In the genomic region with DNA sequence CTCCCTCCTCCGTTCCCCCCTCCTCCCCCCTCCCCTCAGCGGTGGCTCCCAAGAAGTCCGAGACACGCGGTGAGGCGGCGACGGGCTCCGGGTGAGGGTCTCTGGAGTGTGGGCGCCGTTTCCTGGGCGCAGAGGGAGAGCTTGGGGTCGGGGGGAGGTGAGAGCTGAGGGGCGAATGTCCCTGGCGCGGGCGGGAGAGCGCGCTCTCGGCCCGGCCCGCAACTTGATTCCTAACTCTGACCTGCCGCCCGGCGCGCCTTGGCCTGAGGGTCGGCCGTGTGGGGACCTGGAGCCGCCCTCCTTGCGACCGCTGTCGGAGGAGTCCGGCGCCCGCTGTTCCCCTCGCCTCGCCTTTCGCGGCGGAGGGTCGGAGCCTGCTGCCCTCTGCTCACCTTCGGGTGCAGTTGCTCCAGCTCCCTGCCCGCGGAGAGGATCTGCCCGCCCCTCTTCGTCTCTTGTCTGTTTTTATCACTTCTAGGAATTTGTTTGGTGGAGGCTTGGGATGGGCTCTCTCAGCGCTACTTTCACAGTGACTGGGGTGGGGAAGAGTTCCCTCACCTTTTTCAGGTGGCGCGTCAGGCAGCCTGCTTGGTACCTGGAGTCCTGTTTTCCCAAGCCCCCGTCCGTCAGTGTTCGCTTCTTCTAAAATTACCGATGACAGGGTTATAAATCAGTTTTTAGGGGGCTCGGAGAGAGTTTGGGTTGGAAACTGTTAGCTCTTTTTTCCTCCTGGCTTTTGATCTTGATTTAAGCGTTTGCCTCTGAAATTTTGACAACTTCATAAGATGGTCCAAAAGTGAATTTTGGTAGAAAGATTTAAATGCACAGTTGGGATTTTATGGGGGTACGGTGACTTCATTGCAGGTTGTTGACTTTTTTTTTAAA, we compare ENCODE assay signal across 8 cellular contexts. TPM values are rescaled to one million over a fixed set of nuclear protein-coding genes. Genes with fewer than 3 reads are reported as not detected.
DNase-seq lines count a peak whose midpoint lies in the region; TF ChIP-seq lines count a peak whose summit lies in the region.

No MANE protein-coding gene starts in this region.

- H3K27ac ChIP-seq in GM23248 = peak overlapping the region; percentile 96
- peak overlapping the region; percentile 54; the same call in 1 of the 2 replicates for H3K27ac ChIP-seq in Karpas-422 (ENCODE audit: low read length)
- peak overlapping the region; percentile 81 for H3K27ac ChIP-seq in neural cell (ENCODE audit: low read length)

- H2AFZ ChIP-seq in GM23248 (peak overlapping the region; percentile 79), Karpas-422 (ENCODE audit: low read length) (no peak overlapping the region), neural cell (ENCODE audit: low read depth, low read length) (peak overlapping the region; percentile 81)

- in situ Hi-C loops in GM23248 (cut with MboI) = no loop called here

- no peaks in the 10 kb centered on the region for H4K20me1 ChIP-seq in GM23248 (ENCODE audit: insufficient read depth)
- peaks cover 30% of the 10 kb centered on the region for H4K20me1 ChIP-seq in Karpas-422 (ENCODE audit: insufficient read depth, low read depth, low read length)
- no peaks in the 10 kb centered on the region for H4K20me1 ChIP-seq in neural cell (ENCODE audit: insufficient read depth)

- DNase-seq in NCI-H2081 (lab: John Stamatoyannopoulos, UW) = peak; percentile 25 to 57
- DNase-seq in NCI-H2081 treated with DMSO at 0.1 percent for 48 hours (lab: John Stamatoyannopoulos, UW) = no peak
- peak; percentile 65 for DNase-seq in GM23248
- peak; percentile 71 for DNase-seq in Karpas-422
- peak; percentile 23 for DNase-seq in activated CD4-positive, alpha-beta T cell treated with anti-CD3 and anti-CD28 coated beads, Interleukin-2, amount 50 U/mL, for 1 hour
- DNase-seq in fibroblast of gingiva (ENCODE audit: low read depth) = peak; percentile 21
- no peak for DNase-seq in effector CD8-positive, alpha-beta T cell (lab: John Stamatoyannopoulos, UW)

- H3K4me2 ChIP-seq in GM23248 (ENCODE audit: unreplicated experiment) (peak overlapping the region; percentile 95), Karpas-422 (ENCODE audit: low read depth, low read length, poor library complexity, severe bottlenecking) (peak overlapping the region; percentile 77), neural cell (ENCODE audit: low read length) (peak overlapping the region; percentile 42)

- H3K4me3 ChIP-seq in GM23248 (peak overlapping the region; percentile 89), Karpas-422 (ENCODE audit: low read length) (peak overlapping the region; percentile 91), neural cell (ENCODE audit: low read length) (peak overlapping the region; percentile 98)

- WGBS in GM23248 (ENCODE audit: low coverage in 1 of 2, low lambda C conversion rate in 2 of 2, missing lambda C conversion rate in 2 of 2), 2 experiments = 1 to 2% methylated on average over 40 to 56 of the region's 56 CpGs

- no peaks in the 10 kb centered on the region for H3K27me3 ChIP-seq in GM23248 (replicated peaks; ENCODE audit: insufficient read depth)
- no peaks in the 10 kb centered on the region for H3K27me3 ChIP-seq in Karpas-422 (ENCODE audit: low read length)
- H3K27me3 ChIP-seq in neural cell (ENCODE audit: insufficient read depth, low read depth, low read length) = no peaks in the 10 kb centered on the region

- no peak for TF ChIP-seq RAD21 in neural cell (conservative IDR thresholded peaks at IDR 0.05)

- H3K9ac ChIP-seq in GM23248 (peak overlapping the region; percentile 94), Karpas-422 (ENCODE audit: low read length) (peak overlapping the region; percentile 88), neural cell (ENCODE audit: low read length) (peak overlapping the region; percentile 81)

- peaks cover 54% of the 10 kb centered on the region for H3K79me2 ChIP-seq in GM23248 (ENCODE audit: insufficient read depth)
- peaks cover 54% of the 10 kb centered on the region for H3K79me2 ChIP-seq in Karpas-422 (ENCODE audit: low read length)
- H3K79me2 ChIP-seq in neural cell (replicated peaks; ENCODE audit: insufficient read depth, low read length) = peaks cover 46% of the 10 kb centered on the region

- no peak for TF ChIP-seq EP300 in neural cell (conservative IDR thresholded peaks at IDR 0.05; ENCODE audit: poor library complexity, severe bottlenecking)

- H3K36me3 ChIP-seq in GM23248 (ENCODE audit: low read depth) (no peaks in the 10 kb centered on the region), Karpas-422 (ENCODE audit: insufficient read depth, low read length) (peaks cover 5% of the 10 kb centered on the region; the same call in 1 of the 2 replicates), neural cell (ENCODE audit: insufficient read depth, low read length) (no peaks in the 10 kb centered on the region)

- H3K4me1 ChIP-seq in GM23248 (ENCODE audit: insufficient read depth) (peaks cover 23% of the 10 kb centered on the region), Karpas-422 (ENCODE audit: low read length) (peaks cover 36% of the 10 kb centered on the region)

- no peaks in the 10 kb centered on the region for H3K9me3 ChIP-seq in GM23248 (ENCODE audit: low read depth)
- no peaks in the 10 kb centered on the region for H3K9me3 ChIP-seq in Karpas-422 (ENCODE audit: low read length)
- H3K9me3 ChIP-seq in neural cell (ENCODE audit: low read length) = no peaks in the 10 kb centered on the region

- peak; percentile 32 for TF ChIP-seq CTCF in neural cell (IDR thresholded peaks at IDR 0.05; ENCODE audit: poor library complexity, severe bottlenecking)

- H3F3A ChIP-seq in GM23248 (ENCODE audit: insufficient read depth) (peaks cover 7% of the 10 kb centered on the region; the same call in 1 of the 2 replicates), neural cell (ENCODE audit: insufficient read depth, low read length, poor library complexity, severe bottlenecking) (no peaks in the 10 kb centered on the region)

- H3K9me2 ChIP-seq in GM23248 (ENCODE audit: insufficient read depth) = no peaks in the 10 kb centered on the region
- H3K9me2 ChIP-seq in Karpas-422 (replicated peaks; ENCODE audit: insufficient read depth, low read length) = no peaks in the 10 kb centered on the region
- no peaks in the 10 kb centered on the region for H3K9me2 ChIP-seq in neural cell (ENCODE audit: insufficient read depth, low read length)

TF ChIP-seq in neural cell, 6 proteins besides CTCF, POLR2A, EP300 and RAD21:
- TF ChIP-seq POLR2AphosphoS5 (IDR thresholded peaks at IDR 0.05) (no peak), SMC3 (conservative IDR thresholded peaks at IDR 0.05; ENCODE audit: poor library complexity) (peak; percentile 18), TAF1 (IDR thresholded peaks at IDR 0.05; ENCODE audit: low read depth) (peak; percentile 11), MXI1 (conservative IDR thresholded peaks at IDR 0.05; ENCODE audit: poor library complexity, severe bottlenecking) (no peak)
TF ChIP-seq in neural cell: peak in this region for 2.

RNA-seq across cellular contexts. Expression of a gene that starts 0.5 kb away (rescaled TPM):
- total RNA-seq in GM23248 (2014; rRNA removed; shearing (Covaris generic)) = 18.8 TPM in 2 replicates
- polyA plus RNA-seq in GM23248 (2016; fragmentation: Nextera tagmentation; extraction: Ambion mirVana) = 4.2 and 4.9 TPM in 2 replicates
- total RNA-seq in Karpas-422 (2014; rRNA removed; shearing (Covaris generic); ENCODE audit: low replicate concordance) = 26.6 and 34.7 TPM in 2 replicates
- 18.5 and 20.7 TPM in 2 replicates for polyA plus RNA-seq in neural cell
- polyA minus RNA-seq in neural cell = 29.9 and 33.7 TPM in 2 replicates

Comparison
In these comparisons a context has a peak if more than half of its experiments do, and no peak if none do; other contexts are left out.
1. DNase-seq: peak in NCI-H2081 (2 of 2), GM23248 (single experiment), Karpas-422 (single experiment), activated CD4-positive, alpha-beta T cell treated with anti-CD3 and anti-CD28 coated beads, Interleukin-2, amount 50 U/mL, for 1 hour (single experiment) and fibroblast of gingiva (single experiment); none in NCI-H2081 treated with DMSO at 0.1 percent for 48 hours (single experiment) and effector CD8-positive, alpha-beta T cell (single experiment).
2. H3K4me2 ChIP-seq: peak in every context shown above with its lines; median percentile 95 in GM23248; 77 in Karpas-422; 42 in neural cell.
3. Peak in every context shown above with its lines, with median percentiles within 50 percentile points of each other: H3K27ac ChIP-seq, H3K4me3 ChIP-seq and H3K9ac ChIP-seq.